In genomic region chr4:139265654-139266053, GRCh38 we compare ENCODE assay signal across 29 cellular contexts. TPM values are rescaled to one million over a fixed set of nuclear protein-coding genes. Genes with fewer than 3 reads are reported as not detected.
DNase-seq lines count a peak whose midpoint lies in the region; ATAC-seq and TF ChIP-seq lines count a peak whose summit lies in the region.
"Had no signal": no experiment of that assay in that cellular context is flagged by ENCODE, and none has a peak within 500 bp of the region (broad histone marks: within the 10 kb centered on the region; RNA-seq: fewer than 3 reads in every experiment).

No MANE protein-coding gene starts in this region.

- no peak for ATAC-seq in SK-N-SH treated with all-trans-retinoic acid at 6 μM for 48 hours
- ATAC-seq in stimulated activated naive B cell treated with anti-CD40 and anti-IgM and Interleukin-4, amounts not matched to agents 10 μg/mL and 1 μg/mL and 100 μg/mL, for 72 hours (replicated peaks), result no peak

- CTCF ChIA-PET in SK-N-SH (lab: Yijun Ruan, JAX), result interaction anchor here (1.2 to 3.3 kb wide), 3 partner anchors 12 to 30 kb away, joined by 3 to 9 read pairs (median 4); no protein-coding TSS in a partner anchor

- H3K4me2 ChIP-seq in SK-N-SH (peak overlapping the region; percentile 74), SU-DHL-6 (ENCODE audit: low read depth, low read length, poor library complexity, severe bottlenecking) (peak overlapping the region; percentile 75), osteoblast (ENCODE audit: insufficient read depth, low read length) (peak overlapping the region; percentile 85)

- WGBS in SK-N-SH (ENCODE audit: low lambda C conversion rate), result 61% methylated on average over 3 of the region's 3 CpGs

- no peaks in the 10 kb centered on the region for H3K9me3 Mint-ChIP-seq in stimulated activated naive B cell treated with anti-CD40 and anti-IgM and Interleukin-4, amounts not matched to agents 10 μg/mL and 1 μg/mL and 100 μg/mL, for 72 hours
- H3K9me3 Mint-ChIP-seq: activated CD8-positive, alpha-beta T cell treated with anti-CD3 and anti-CD28 coated beads for 36 hours; activated naive CD4-positive, alpha-beta T cell treated with anti-CD3 and anti-CD28 coated beads, Interleukin-2, amount 50 U/mL, for 72 hours had no signal

- H3K9me2 ChIP-seq in SK-N-SH (no peaks in the 10 kb centered on the region), SU-DHL-6 (replicated peaks; ENCODE audit: insufficient read depth, low read length) (no peaks in the 10 kb centered on the region)

- TF ChIP-seq RAD21 in SK-N-SH (IDR thresholded peaks at IDR 0.05; ENCODE audit: low read length), result no peak

- no peak for TF ChIP-seq EP300 in SK-N-SH (IDR thresholded peaks at IDR 0.05; ENCODE audit: borderline replicate concordance in 1 of 2, low read depth in 1 of 2, low read length in 1 of 2)

- H3K27me3 Mint-ChIP-seq in stimulated activated naive B cell treated with anti-CD40 and anti-IgM and Interleukin-4, amounts not matched to agents 10 μg/mL and 1 μg/mL and 100 μg/mL, for 72 hours, result no peaks in the 10 kb centered on the region
- H3K27me3 Mint-ChIP-seq: activated CD8-positive, alpha-beta T cell treated with anti-CD3 and anti-CD28 coated beads for 36 hours had no signal

- H3K36me3 Mint-ChIP-seq in stimulated activated naive B cell treated with anti-CD40 and anti-IgM and Interleukin-4, amounts not matched to agents 10 μg/mL and 1 μg/mL and 100 μg/mL, for 72 hours, result no peaks in the 10 kb centered on the region
- H3K36me3 Mint-ChIP-seq: activated naive CD4-positive, alpha-beta T cell treated with anti-CD3 and anti-CD28 coated beads, Interleukin-2, amount 50 U/mL, for 72 hours had no signal

- H3K27me3 ChIP-seq in SK-N-SH (ENCODE audit: insufficient read depth) (no peaks in the 10 kb centered on the region), SU-DHL-6 (ENCODE audit: low read length) (no peaks in the 10 kb centered on the region), osteoblast (ENCODE audit: insufficient read depth, low read length) (no peaks in the 10 kb centered on the region)
- H3K27me3 ChIP-seq: brain microvascular endothelial cell, gastrocnemius medialis, left lung, neutrophil, thyroid gland had no signal

- H3K27ac ChIP-seq in SK-N-SH (ENCODE audit: low read depth in 2 of 2, low read length in 1 of 2) (peak overlapping the region; percentile 79 to 84; a peak in 3 of 4 replicates), SU-DHL-6 (ENCODE audit: low read depth, low read length) (no peak overlapping the region), osteoblast (ENCODE audit: low read depth, low read length) (no peak overlapping the region)
- H3K27ac ChIP-seq: brain microvascular endothelial cell, C4-2B, coronary artery, epithelial cell of prostate, neutrophil, thyroid gland, VCaP had no signal

- POLR2A ChIA-PET in SK-N-SH (lab: Yijun Ruan, JAX), result interaction anchor here (0.5 kb wide), 1 partner anchor 20 kb away, joined by 3 read pairs; no protein-coding TSS in a partner anchor

- H4K20me1 ChIP-seq in SK-N-SH (ENCODE audit: insufficient read depth) (no peaks in the 10 kb centered on the region), SU-DHL-6 (ENCODE audit: low read depth, low read length) (no peaks in the 10 kb centered on the region), osteoblast (ENCODE audit: insufficient read depth, low read length) (no peaks in the 10 kb centered on the region)

- no peak overlapping the region for H3K27ac Mint-ChIP-seq in stimulated activated naive B cell treated with anti-CD40 and anti-IgM and Interleukin-4, amounts not matched to agents 10 μg/mL and 1 μg/mL and 100 μg/mL, for 72 hours

- H2AFZ ChIP-seq in SK-N-SH (ENCODE audit: low read depth) (peak overlapping the region; percentile 90), SU-DHL-6 (ENCODE audit: low read depth, low read length, severe bottlenecking) (no peak overlapping the region), osteoblast (ENCODE audit: low read length) (no peak overlapping the region)

- H3K9me3 ChIP-seq in SK-N-SH, result no peaks in the 10 kb centered on the region
- no peaks in the 10 kb centered on the region for H3K9me3 ChIP-seq in SU-DHL-6 (ENCODE audit: insufficient read depth, low read length)
- H3K9me3 ChIP-seq in osteoblast (ENCODE audit: low read depth, low read length), result no peaks in the 10 kb centered on the region
- H3K9me3 ChIP-seq: gastrocnemius medialis, left lung, neutrophil, thyroid gland had no signal

- peaks cover 26% of the 10 kb centered on the region for H3F3A ChIP-seq in SK-N-SH (replicated peaks; ENCODE audit: insufficient read depth)
- no peaks in the 10 kb centered on the region for H3F3A ChIP-seq in SU-DHL-6 (ENCODE audit: insufficient read depth)

- no peak for TF ChIP-seq CTCF in SK-N-SH (IDR thresholded peaks at IDR 0.05)
- TF ChIP-seq CTCF in SU-DHL-6 (IDR thresholded peaks at IDR 0.05; ENCODE audit: insufficient read depth, low read length, poor library complexity, severe bottlenecking), result no peak
- no peak for TF ChIP-seq CTCF in osteoblast (IDR thresholded peaks at IDR 0.05; ENCODE audit: extremely low read depth, low read depth, low read length)

- H3K9ac ChIP-seq in SK-N-SH, result no peak overlapping the region
- peak overlapping the region; percentile 57; the same call in 1 of the 2 replicates for H3K9ac ChIP-seq in SU-DHL-6 (ENCODE audit: low read length)

- H3K4me3 ChIP-seq in SK-N-SH (ENCODE audit: low read depth in 2 of 2, low read length in 1 of 2), result peak overlapping the region in 1 of 2 experiments; percentile 59; a peak in 1 of 4 replicates
- peak overlapping the region; percentile 52 for H3K4me3 ChIP-seq in SU-DHL-6 (ENCODE audit: insufficient read depth, low read length, poor library complexity, severe bottlenecking)
- H3K4me3 ChIP-seq in osteoblast (ENCODE audit: insufficient read depth, low read length), result no peak overlapping the region
- H3K4me3 ChIP-seq: thyroid gland had no signal

- no peak overlapping the region for H3K4me3 Mint-ChIP-seq in stimulated activated naive B cell treated with anti-CD40 and anti-IgM and Interleukin-4, amounts not matched to agents 10 μg/mL and 1 μg/mL and 100 μg/mL, for 72 hours

- DNase-seq in SK-N-SH, result no peak
- DNase-seq in NCI-H146 (lab: John Stamatoyannopoulos, UW), result peak; percentile 51
- no peak for DNase-seq in osteoblast (ENCODE audit: insufficient read length, low spot score, missing footprints)
- DNase-seq in NCI-H1694 (lab: John Stamatoyannopoulos, UW), result no peak
- no peak for DNase-seq in epidermal melanocyte (ENCODE audit: insufficient read length, low spot score)
- DNase-seq in stimulated activated naive B cell treated with anti-CD40 and anti-IgM and Interleukin-4, amounts not matched to agents 10 μg/mL and 1 μg/mL and 100 μg/mL, for 72 hours, result no peak
- DNase-seq: activated CD8-positive, alpha-beta T cell treated with anti-CD3 and anti-CD28 coated beads for 36 hours; activated T-cell treated with anti-CD3 and anti-CD28 coated beads, Interleukin-2, amount 50 U/mL, for 48 hours; brain microvascular endothelial cell; DMS79 treated with DMSO at 0.1 percent for 48 hours; gastrocnemius medialis; HCEC 1CT; KBM-7; left lung; NCI-H1092 treated with DMSO at 0.1 percent for 48 hours; NCI-H2171 treated with DMSO at 0.1 percent for 48 hours; retina; stimulated activated CD4-positive, alpha-beta T cell treated with anti-CD3 and anti-CD28 coated beads, Interleukin-15, amount 100 ng/mL, for 24 hours; T-helper 1 cell; thyroid gland had no signal

- no peaks in the 10 kb centered on the region for H3K79me2 ChIP-seq in SK-N-SH (ENCODE audit: insufficient read depth)
- H3K79me2 ChIP-seq in SU-DHL-6 (ENCODE audit: insufficient read depth, low read length), result no peaks in the 10 kb centered on the region
- H3K79me2 ChIP-seq in osteoblast (ENCODE audit: insufficient read depth, low read length), result no peaks in the 10 kb centered on the region

- peaks cover 15 to 16% of the 10 kb centered on the region in 2 donors for H3K4me1 Mint-ChIP-seq in stimulated activated naive B cell treated with anti-CD40 and anti-IgM and Interleukin-4, amounts not matched to agents 10 μg/mL and 1 μg/mL and 100 μg/mL, for 72 hours

- H3K36me3 ChIP-seq in SK-N-SH (replicated peaks in 1 of 2; ENCODE audit: control insufficient read depth in 1 of 2, insufficient read depth in 2 of 2, low read length in 1 of 2), result no peaks in the 10 kb centered on the region
- H3K36me3 ChIP-seq in SU-DHL-6 (ENCODE audit: low read length), result no peaks in the 10 kb centered on the region
- H3K36me3 ChIP-seq in osteoblast (ENCODE audit: insufficient read depth, low read length), result no peaks in the 10 kb centered on the region
- H3K36me3 ChIP-seq: brain microvascular endothelial cell, gastrocnemius medialis, left lung, neutrophil, thyroid gland had no signal

- peaks cover 8 to 20% of the 10 kb centered on the region in 2 experiments for H3K4me1 ChIP-seq in SK-N-SH (ENCODE audit: control insufficient read depth in 1 of 2, insufficient read depth in 2 of 2, low read depth in 1 of 2, low read length in 1 of 2)
- peaks cover 22% of the 10 kb centered on the region for H3K4me1 ChIP-seq in osteoblast (ENCODE audit: insufficient read depth, low read length)

TF ChIP-seq in SK-N-SH, 30 proteins besides CTCF, POLR2A, EP300 and RAD21 (continues in another document):
- TF ChIP-seq TCF12 (IDR thresholded peaks at IDR 0.05), result no peak
- TF ChIP-seq, protein P1, sequence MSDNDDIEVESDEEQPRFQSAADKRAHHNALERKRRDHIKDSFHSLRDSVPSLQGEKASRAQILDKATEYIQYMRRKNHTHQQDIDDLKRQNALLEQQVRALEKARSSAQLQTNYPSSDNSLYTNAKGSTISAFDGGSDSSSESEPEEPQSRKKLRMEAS (IDR thresholded peaks at IDR 0.05; ENCODE audit: low read depth), result no peak
- TF ChIP-seq GATA2 (CRISPR knock-in tag; IDR thresholded peaks at IDR 0.05), result no peak
- TF ChIP-seq FOXM1 (IDR thresholded peaks at IDR 0.05; ENCODE audit: low read depth), result no peak

RNA-seq across cellular contexts. Expression of gene MGARP, which starts 14.4 kb away (rescaled TPM):
- polyA plus RNA-seq in SK-N-SH (2012; rRNA removed), result 20.3 and 22.9 TPM in 2 replicates
- polyA plus RNA-seq in SK-N-SH (2012; cell fraction: cytosol; rRNA removed), result 26.7 and 33.6 TPM in 2 replicates
- polyA plus RNA-seq in SK-N-SH (2012; cell fraction: nucleus; rRNA removed), result 4.5 and 7.4 TPM in 2 replicates
- 4.4 and 7.6 TPM in 2 replicates for total RNA-seq in osteoblast
- total RNA-seq: mononuclear cell had no signal

RNA-seq across cellular contexts. Expression of gene NAA15, which starts 35.7 kb away (rescaled TPM):
- 7.1 and 7.8 TPM in 2 replicates for polyA plus RNA-seq in SK-N-SH (2012; rRNA removed)
- 9.9 and 12.4 TPM in 2 replicates for polyA plus RNA-seq in SK-N-SH (2012; cell fraction: cytosol; rRNA removed)
- polyA plus RNA-seq in SK-N-SH (2012; cell fraction: nucleus; rRNA removed), result 4.2 and 8.4 TPM in 2 replicates
- total RNA-seq in osteoblast, result 29.2 and 33.3 TPM in 2 replicates

RNA-seq across cellular contexts. Expression of gene NDUFC1, which starts 36.6 kb away (rescaled TPM):
- polyA plus RNA-seq in SK-N-SH (2012; rRNA removed), result 75.9 and 101 TPM in 2 replicates
- 95.9 and 108 TPM in 2 replicates for polyA plus RNA-seq in SK-N-SH (2012; cell fraction: cytosol; rRNA removed)
- polyA plus RNA-seq in SK-N-SH (2012; cell fraction: nucleus; rRNA removed), result 34.3 and 43.0 TPM in 2 replicates
- 24.2 and 25.7 TPM in 2 replicates for total RNA-seq in osteoblast

Comparison
In these comparisons a context has a peak if more than half of its experiments do, and no peak if none do; other contexts are left out.
1. H3K27ac ChIP-seq: peak in SK-N-SH (2 of 2); none in SU-DHL-6 (single experiment) and osteoblast (single experiment).
2. Peak in every context shown above with its lines, with median percentiles within 50 percentile points of each other: H3K4me2 ChIP-seq.